ENCODE assay signal across 17 cellular contexts in genomic region chr5:21844960-21845359, GRCh38.
"Had no signal": no experiment of that assay in that cellular context is flagged by ENCODE, and none has a peak within 500 bp of the region (broad histone marks: within the 10 kb centered on the region; RNA-seq: fewer than 3 reads in every experiment).

No MANE protein-coding gene starts in this region.

- ATAC-seq: stimulated activated effector memory CD8-positive, alpha-beta T cell treated with anti-CD3 and anti-CD28 coated beads, Interleukin-12 subunit alpha, Interleukin-12 subunit beta, amount 100 ng/mL, for 72 hours; stimulated activated memory B cell treated with anti-CD40 and anti-IgM and Interleukin-4, amounts not matched to agents 10 μg/mL and 1 μg/mL and 100 μg/mL, for 72 hours; stimulated activated naive B cell treated with anti-CD40 and anti-IgM and Interleukin-4, amounts not matched to agents 10 μg/mL and 1 μg/mL and 100 μg/mL, for 72 hours; stimulated activated naive CD8-positive, alpha-beta T cell treated with anti-CD3 and anti-CD28 coated beads, Interleukin-15, amount 100 ng/mL, for 72 hours; stimulated activated naive CD8-positive, alpha-beta T cell treated with anti-CD3 and anti-CD28 coated beads, Interleukin-15, Interleukin-2, amounts not matched to agents 100 U/mL and 50 U/mL, for 24 hours; upper lobe of right lung had no signal

- H3K27ac ChIP-seq: stomach, suprapubic skin, testis, thoracic aorta, thyroid gland, tibial artery, tibial nerve, transverse colon, upper lobe of left lung, upper lobe of right lung, uterus, vagina had no signal

- H3K4me3 ChIP-seq: stomach, suprapubic skin, testis, thoracic aorta, thyroid gland, tibial artery, tibial nerve, transverse colon, upper lobe of left lung, upper lobe of right lung, uterus, vagina had no signal

- H3K27me3 ChIP-seq: stomach, suprapubic skin, testis, thyroid gland, tibial artery, tibial nerve, transverse colon, upper lobe of left lung, upper lobe of right lung, uterus, vagina had no signal

- H3K36me3 ChIP-seq: stomach, suprapubic skin, thoracic aorta, thyroid gland, tibial artery, tibial nerve, transverse colon, upper lobe of left lung, upper lobe of right lung, uterus, vagina had no signal

- H3K9me3 ChIP-seq: stomach, suprapubic skin, testis, thoracic aorta, thyroid gland, tibial artery, tibial nerve, transverse colon, upper lobe of left lung, upper lobe of right lung, uterus, vagina had no signal
